ENCODE assay signal across 8 cellular contexts in the genomic region with DNA sequence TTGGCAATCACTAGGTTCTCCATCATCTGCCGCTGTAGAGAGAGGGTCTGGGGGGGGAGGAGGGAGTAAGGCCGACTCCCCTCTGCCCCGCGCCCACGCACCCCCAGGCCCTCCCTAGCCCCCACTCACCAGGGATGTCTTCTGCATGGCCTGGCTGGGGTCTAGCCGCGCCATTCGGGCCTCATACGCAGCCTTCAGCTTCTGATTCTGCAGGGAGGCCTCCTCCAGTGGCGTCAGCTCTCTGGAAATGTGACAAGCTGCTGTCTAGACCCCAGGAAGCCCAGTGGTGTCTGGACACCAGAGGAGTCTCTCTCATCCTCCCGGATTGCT. TPM values are rescaled to one million over a fixed set of nuclear protein-coding genes. Genes with fewer than 3 reads are reported as not detected.
DNase-seq lines count a peak whose midpoint lies in the region; ATAC-seq, FAIRE-seq and TF ChIP-seq lines count a peak whose summit lies in the region.

No MANE protein-coding gene starts in this region.

- intact Hi-C loops in GM12878 (cut with micrococcal nuclease; ENCODE audit: unreplicated experiment), result no loop called here

- TF ChIP-seq POLR2A in GM12878 (IDR thresholded peaks at IDR 0.05; ENCODE audit: low read depth, low read length) (no peak), tibial nerve (IDR thresholded peaks at IDR 0.05) (no peak)

- H3K27me3 Mint-ChIP-seq in CD4-positive, CD25-positive, alpha-beta regulatory T cell, result no peaks in the 10 kb centered on the region

- SMC1A ChIA-PET in GM12878 (lab: Charles Lee; ENCODE audit: uncharacterized antibody, unreplicated experiment), result interaction anchor here (0.6 to 1.0 kb wide), 2 partner anchors 12 to 151 kb away, joined by 3 read pairs; no protein-coding TSS in a partner anchor

- BruUV-seq in GM12878 (replicated peaks; lab: Mats Ljungman, UMichigan), result no TSS peak

- DNase-seq in CD4-positive, CD25-positive, alpha-beta regulatory T cell, result no peak
- DNase-seq in GM12878 (ENCODE audit: low read depth, low spot score) (no peak), GM10266 (ENCODE audit: extremely low spot score) (no peak), tibial nerve (ENCODE audit: low spot score in 2 of 2) (no peak), ureter (ENCODE audit: low spot score) (no peak), islet precursor cell (no peak)

- peaks cover 7% of the 10 kb centered on the region for H3K79me2 ChIP-seq in GM12878 (ENCODE audit: control insufficient read depth, insufficient read depth, low read length)

- TF ChIP-seq CTCF in GM12878 (IDR thresholded peaks at IDR 0.05 in 2 of 3, conservative IDR thresholded peaks at IDR 0.05 in 1 of 3; ENCODE audit: control insufficient read depth in 2 of 3, extremely low read depth in 1 of 3, insufficient read depth in 1 of 3, low read depth in 3 of 3, low read length in 3 of 3) (no peak), GM10266 (IDR thresholded peaks at IDR 0.05; ENCODE audit: control insufficient read depth, insufficient read depth, low read depth, missing control alignments) (no peak), tibial nerve (IDR thresholded peaks at IDR 0.05) (no peak)

- no peak for ATAC-seq in CD4-positive, CD25-positive, alpha-beta regulatory T cell (ENCODE audit: low read depth in 2 of 2)
- ATAC-seq in GM12878, result peak; percentile 39

- POLR2A ChIA-PET in GM12878 (lab: Charles Lee), result interaction anchor here (0.7 kb wide), 1 partner anchor 79 kb away, joined by 3 read pairs; no protein-coding TSS in a partner anchor

- in situ Hi-C loops in GM12878 (cut with MboI), result no loop called here

- no peaks in the 10 kb centered on the region for H4K20me1 ChIP-seq in GM12878 (ENCODE audit: control insufficient read depth, insufficient read depth)

- peaks cover 4% of the 10 kb centered on the region for H3K36me3 Mint-ChIP-seq in CD4-positive, CD25-positive, alpha-beta regulatory T cell

- H3K9me3 ChIP-seq in CD4-positive, CD25-positive, alpha-beta regulatory T cell (ENCODE audit: control insufficient read depth in 2 of 2, low read length in 2 of 2), result no peaks in the 10 kb centered on the region
- H3K9me3 ChIP-seq in HUES64 (ENCODE audit: insufficient read depth, low read depth, low read length), result no peaks in the 10 kb centered on the region
- H3K9me3 ChIP-seq in GM12878 (replicated peaks; ENCODE audit: control insufficient read depth, insufficient read depth, low read length), result no peaks in the 10 kb centered on the region
- no peaks in the 10 kb centered on the region for H3K9me3 ChIP-seq in mesodermal cell (ENCODE audit: control insufficient read depth, low read length)
- no peaks in the 10 kb centered on the region for H3K9me3 ChIP-seq in tibial nerve

- H3K4me1 Mint-ChIP-seq in CD4-positive, CD25-positive, alpha-beta regulatory T cell, result peaks cover 0 to 8% (median 0%) of the 10 kb centered on the region in 4 donors

- H3K9me3 Mint-ChIP-seq in CD4-positive, CD25-positive, alpha-beta regulatory T cell, result peaks cover 0 to 2% (median 0%) of the 10 kb centered on the region in 7 donors

- H3K27me3 ChIP-seq in CD4-positive, CD25-positive, alpha-beta regulatory T cell (ENCODE audit: control insufficient read depth, insufficient read depth, low read length), result no peaks in the 10 kb centered on the region
- H3K27me3 ChIP-seq in HUES64 (ENCODE audit: insufficient read depth, low read length) (no peaks in the 10 kb centered on the region; the same call in 1 of the 2 replicates), GM12878 (replicated peaks in 1 of 2; ENCODE audit: control insufficient read depth in 2 of 2, insufficient read depth in 2 of 2, low read length in 1 of 2) (no peaks in the 10 kb centered on the region), tibial nerve (peaks cover 0 to 8% of the 10 kb centered on the region in 2 donors)

- H2AFZ ChIP-seq in GM12878 (ENCODE audit: control insufficient read depth, low read depth, low read length), result no peak overlapping the region; the same call in 1 of the 2 replicates

- FAIRE-seq in GM12878 (lab: Jason Lieb, UNC), result no peak

- no peak overlapping the region for H3K4me3 ChIP-seq in CD4-positive, CD25-positive, alpha-beta regulatory T cell (ENCODE audit: low read depth, low read length)
- peak overlapping the region; percentile 92 for H3K4me3 ChIP-seq in HUES64 (ENCODE audit: low read length)
- H3K4me3 ChIP-seq in GM12878, result peak overlapping the region; percentile 78
- peak overlapping the region; percentile 57 for H3K4me3 ChIP-seq in mesodermal cell (ENCODE audit: extremely low read depth, insufficient read depth, low read length, poor library complexity, severe bottlenecking)
- peak overlapping the region in 2 of 4 donors; percentile 37 to 38 for H3K4me3 ChIP-seq in tibial nerve

- TF ChIP-seq EP300 in GM12878 (IDR thresholded peaks at IDR 0.05; ENCODE audit: borderline replicate concordance in 1 of 2, control insufficient read depth in 1 of 2, low read depth in 2 of 2, low read length in 2 of 2) (no peak), tibial nerve (IDR thresholded peaks at IDR 0.05) (no peak)

- peak overlapping the region in 3 of 4 donors; percentile 19 to 72 (median 41) for H3K4me3 Mint-ChIP-seq in CD4-positive, CD25-positive, alpha-beta regulatory T cell

- no peak overlapping the region for H3K27ac Mint-ChIP-seq in CD4-positive, CD25-positive, alpha-beta regulatory T cell

- RAD21 ChIA-PET in GM12878 (lab: Charles Lee; ENCODE audit: unreplicated experiment), result no interaction called here

- peak overlapping the region; percentile 87 for H3K4me2 ChIP-seq in GM12878 (ENCODE audit: control insufficient read depth, insufficient read depth)

- 25% methylated on average over 11 of the region's 11 CpGs for WGBS in HUES64
- 55% methylated on average over 7 of the region's 11 CpGs for whole genome bisulfite sequencing in GM12878 (ENCODE audit: insufficient coverage, insufficient replicate concordance, low lambda C conversion rate, missing lambda C conversion rate)
- 27 to 28% methylated on average over 7 to 8 of the region's 11 CpGs for WGBS in mesodermal cell (ENCODE audit: insufficient coverage in 2 of 2), 2 experiments
- WGBS in tibial nerve, 2 donors, result 25 to 30% methylated on average over 4 to 10 of the region's 11 CpGs

- H3K27ac ChIP-seq in CD4-positive, CD25-positive, alpha-beta regulatory T cell (ENCODE audit: insufficient read depth, low read length, poor library complexity, severe bottlenecking), result no peak overlapping the region
- H3K27ac ChIP-seq in HUES64 (ENCODE audit: low read depth, low read length), result no peak overlapping the region
- H3K27ac ChIP-seq in GM12878 (ENCODE audit: control insufficient read depth, insufficient read depth), result peak overlapping the region; percentile 48
- no peak overlapping the region for H3K27ac ChIP-seq in mesodermal cell (ENCODE audit: low read depth, low read length, severe bottlenecking)
- H3K27ac ChIP-seq in tibial nerve, result peak overlapping the region in 1 of 4 donors; percentile 76

- no peaks in the 10 kb centered on the region for H3K36me3 ChIP-seq in CD4-positive, CD25-positive, alpha-beta regulatory T cell (ENCODE audit: control insufficient read depth, insufficient read depth, low read length)
- H3K36me3 ChIP-seq in HUES64 (ENCODE audit: insufficient read depth, low read length) (peaks cover 5% of the 10 kb centered on the region), GM12878 (ENCODE audit: control insufficient read depth in 2 of 2, insufficient read depth in 2 of 2, low read length in 1 of 2) (no peaks in the 10 kb centered on the region; a peak in 1 of 4 replicates), mesodermal cell (ENCODE audit: control insufficient read depth, insufficient read depth, low read length) (no peaks in the 10 kb centered on the region), tibial nerve (peaks cover 0 to 50% (median 0%) of the 10 kb centered on the region in 3 donors)

- H3K9ac ChIP-seq in HUES64 (ENCODE audit: low read depth, low read length) (peak overlapping the region; percentile 90), GM12878 (ENCODE audit: control insufficient read depth, insufficient read depth, low read length) (peak overlapping the region; percentile 81)

- H3K4me1 ChIP-seq in CD4-positive, CD25-positive, alpha-beta regulatory T cell (ENCODE audit: control insufficient read depth, insufficient read depth, low read length, poor library complexity, severe bottlenecking), result peaks cover 11% of the 10 kb centered on the region
- peaks cover 7% of the 10 kb centered on the region; the same call in 1 of the 2 replicates for H3K4me1 ChIP-seq in HUES64 (ENCODE audit: insufficient read depth, low read length)
- no peaks in the 10 kb centered on the region for H3K4me1 ChIP-seq in GM12878 (ENCODE audit: control insufficient read depth, insufficient read depth, low read length)
- no peaks in the 10 kb centered on the region for H3K4me1 ChIP-seq in mesodermal cell (ENCODE audit: control insufficient read depth, insufficient read depth, low read length, poor library complexity, severe bottlenecking)
- peaks cover 0 to 42% (median 11%) of the 10 kb centered on the region in 4 donors for H3K4me1 ChIP-seq in tibial nerve

- no peak for TF ChIP-seq RAD21 in GM12878 (IDR thresholded peaks at IDR 0.05; ENCODE audit: insufficient read depth, low read depth, low read length)

- CTCF ChIA-PET in GM12878 (lab: Yijun Ruan, JAX), result interaction anchor here (0.6 kb wide), 1 partner anchor 28 kb away, joined by 3 read pairs; no protein-coding TSS in a partner anchor

RNA-seq across cellular contexts. Expression of gene VPS9D1, which starts 8.3 kb away (rescaled TPM):
- total RNA-seq in CD4-positive, CD25-positive, alpha-beta regulatory T cell, result 22.0 TPM
- polyA plus RNA-seq in CD4-positive, CD25-positive, alpha-beta regulatory T cell, result under 1 TPM; 0.13 to 0.41 (median 0.34) TPM
- 3.5 TPM for polyA plus RNA-seq in HUES64 (2013, experiment 1 of 2)
- 7.5 TPM for polyA plus RNA-seq in HUES64 (2013, experiment 2 of 2)
- 1.4 and 1.6 TPM in 2 replicates for total RNA-seq in GM12878 (2013; cell fraction: nucleolus; rRNA removed)
- total RNA-seq in GM12878 (2014; rRNA removed) (1.2 and 1.4 TPM in 2 replicates), GM12878 (2014; rRNA removed; fragmentation: Illumina TruSeq; extraction: Trizol) (0.64 and 1.0 TPM in 2 replicates), GM12878 (2021) (2.7 and 3.0 TPM in 2 replicates), tibial nerve (10 to 100 TPM in 1 of 4 donors, 1 to 10 TPM in 3; 5.9 to 14.1 (median 7.0) TPM), ureter (17.7 TPM)
- polyA plus RNA-seq in GM12878 (2011; ENCODE audit: low read depth), result 1.1 TPM
- polyA plus RNA-seq in GM12878 (2011; rRNA removed) (0.35 and 0.65 TPM in 2 replicates), GM12878 (2014; fragmentation: Illumina TruSeq; extraction: Trizol) (0.06 and 1.0 TPM in 2 replicates), GM12878 (2014; fragmentation: Nextera tagmentation; extraction: Ambion mirVana) (1 to 10 TPM in 1 of 2 experiments, under 1 TPM in 1; 0.85 to 1.1 TPM), GM12878 (2014; rRNA removed) (2.8 and 4.2 TPM in 2 replicates), GM12878 (2016; fragmentation: Nextera tagmentation; extraction: Ambion mirVana) (1 to 10 TPM; 1.0 to 1.5 TPM)
- 0.94 and 1.7 TPM in 2 replicates for polyA plus RNA-seq in GM12878 (2011; cell fraction: cytosol; rRNA removed)
- 6.4 and 8.4 TPM in 2 replicates for polyA plus RNA-seq in GM12878 (2011; cell fraction: nucleus; rRNA removed)
- polyA plus RNA-seq in GM12878 (2012), result 3.2 and 3.3 TPM in 2 replicates
- polyA minus RNA-seq in GM12878 (2011; rRNA and poly(A)+ RNA removed), result 0.51 and 0.82 TPM in 2 replicates
- 0.83 and 1.3 TPM in 2 replicates for polyA minus RNA-seq in GM12878 (2011; cell fraction: cytosol; rRNA and poly(A)+ RNA removed)
- 0.48 and 1.4 TPM in 2 replicates for polyA minus RNA-seq in GM12878 (2011; cell fraction: nucleus; rRNA and poly(A)+ RNA removed)
- 8.0 TPM for polyA plus RNA-seq in mesodermal cell (2013, experiment 1 of 2)
- polyA plus RNA-seq in mesodermal cell (2013, experiment 2 of 2), result 10.1 TPM

RNA-seq across cellular contexts. Expression of gene ZNF276, which starts 8.9 kb away (rescaled TPM):
- 108 TPM for total RNA-seq in CD4-positive, CD25-positive, alpha-beta regulatory T cell
- polyA plus RNA-seq in CD4-positive, CD25-positive, alpha-beta regulatory T cell, result 10 to 100 TPM; 15.5 to 20.9 (median 19.7) TPM
- polyA plus RNA-seq in HUES64 (2013, experiment 1 of 2), result 4.1 TPM
- polyA plus RNA-seq in HUES64 (2013, experiment 2 of 2), result 7.2 TPM
- total RNA-seq in GM12878 (2013; cell fraction: nucleolus; rRNA removed), result 46.3 and 58.8 TPM in 2 replicates
- total RNA-seq in GM12878 (2014; rRNA removed) (14.2 and 15.5 TPM in 2 replicates), GM12878 (2014; rRNA removed; fragmentation: Illumina TruSeq; extraction: Trizol) (6.8 and 11.6 TPM in 2 replicates), GM12878 (2021) (18.5 and 22.3 TPM in 2 replicates), tibial nerve (100 to 1,000 TPM in 1 of 4 donors, 10 to 100 TPM in 3; 48.6 to 146 (median 68.8) TPM), ureter (44.1 TPM)
- polyA plus RNA-seq in GM12878 (2011; ENCODE audit: low read depth), result 6.4 TPM
- polyA plus RNA-seq in GM12878 (2011; rRNA removed) (6.0 and 9.4 TPM in 2 replicates), GM12878 (2014; fragmentation: Illumina TruSeq; extraction: Trizol) (5.9 and 10.3 TPM in 2 replicates), GM12878 (2014; fragmentation: Nextera tagmentation; extraction: Ambion mirVana) (under 1 TPM; 0.27 to 0.93 TPM), GM12878 (2014; rRNA removed) (22.7 and 27.1 TPM in 2 replicates), GM12878 (2016; fragmentation: Nextera tagmentation; extraction: Ambion mirVana) (1 to 10 TPM; 8.0 TPM)
- polyA plus RNA-seq in GM12878 (2011; cell fraction: cytosol; rRNA removed), result 10.4 and 17.5 TPM in 2 replicates
- 113 and 164 TPM in 2 replicates for polyA plus RNA-seq in GM12878 (2011; cell fraction: nucleus; rRNA removed)
- polyA plus RNA-seq in GM12878 (2012), result 17.1 and 19.2 TPM in 2 replicates
- polyA minus RNA-seq in GM12878 (2011; rRNA and poly(A)+ RNA removed), result 6.9 and 11.5 TPM in 2 replicates
- 3.3 and 5.6 TPM in 2 replicates for polyA minus RNA-seq in GM12878 (2011; cell fraction: cytosol; rRNA and poly(A)+ RNA removed)
- 10.9 and 17.5 TPM in 2 replicates for polyA minus RNA-seq in GM12878 (2011; cell fraction: nucleus; rRNA and poly(A)+ RNA removed)
- 13.0 TPM for polyA plus RNA-seq in mesodermal cell (2013, experiment 1 of 2)
- polyA plus RNA-seq in mesodermal cell (2013, experiment 2 of 2), result 11.3 TPM

RNA-seq across cellular contexts. Expression of gene SPATA2L, which starts 10.9 kb away (rescaled TPM):
- 15.6 TPM for total RNA-seq in CD4-positive, CD25-positive, alpha-beta regulatory T cell
- polyA plus RNA-seq in CD4-positive, CD25-positive, alpha-beta regulatory T cell, result 1 to 10 TPM; 5.6 to 8.8 (median 8.1) TPM
- polyA plus RNA-seq in HUES64 (2013, experiment 1 of 2), result 5.8 TPM
- polyA plus RNA-seq in HUES64 (2013, experiment 2 of 2), result 5.8 TPM
- 13.1 and 19.3 TPM in 2 replicates for total RNA-seq in GM12878 (2013; cell fraction: nucleolus; rRNA removed)
- total RNA-seq in GM12878 (2014; rRNA removed), result 4.9 and 6.9 TPM in 2 replicates
- 0.78 and 1.0 TPM in 2 replicates for total RNA-seq in GM12878 (2014; rRNA removed; fragmentation: Illumina TruSeq; extraction: Trizol)
- 6.9 and 7.8 TPM in 2 replicates for total RNA-seq in GM12878 (2021)
- polyA plus RNA-seq in GM12878 (2011; ENCODE audit: low read depth), result 0.71 TPM
- polyA plus RNA-seq in GM12878 (2011; rRNA removed), result 1.2 and 2.3 TPM in 2 replicates
- 4.6 and 6.8 TPM in 2 replicates for polyA plus RNA-seq in GM12878 (2011; cell fraction: cytosol; rRNA removed)
- polyA plus RNA-seq in GM12878 (2011; cell fraction: nucleus; rRNA removed), result 12.6 and 15.8 TPM in 2 replicates
- polyA plus RNA-seq in GM12878 (2012), result 5.0 and 6.2 TPM in 2 replicates
- polyA plus RNA-seq in GM12878 (2014; fragmentation: Illumina TruSeq; extraction: Trizol), result 0.24 TPM in 1 of 2 replicates, not detected in the other
- polyA plus RNA-seq in GM12878 (2014; fragmentation: Nextera tagmentation; extraction: Ambion mirVana), result under 1 TPM in 1 of 2 experiments, not detected in 1; 0.20 TPM
- polyA plus RNA-seq in GM12878 (2014; rRNA removed), result 4.7 and 6.0 TPM in 2 replicates
- polyA plus RNA-seq in GM12878 (2016; fragmentation: Nextera tagmentation; extraction: Ambion mirVana), result 1 to 10 TPM; 3.9 to 5.9 TPM
- 0.73 and 3.6 TPM in 2 replicates for polyA minus RNA-seq in GM12878 (2011; rRNA and poly(A)+ RNA removed)
- polyA minus RNA-seq in GM12878 (2011; cell fraction: cytosol; rRNA and poly(A)+ RNA removed), result 3.3 and 3.7 TPM in 2 replicates
- polyA minus RNA-seq in GM12878 (2011; cell fraction: nucleus; rRNA and poly(A)+ RNA removed), result 4.5 and 8.3 TPM in 2 replicates
- polyA plus RNA-seq in mesodermal cell (2013, experiment 1 of 2), result 7.3 TPM
- polyA plus RNA-seq in mesodermal cell (2013, experiment 2 of 2), result 5.8 TPM
- 10 to 100 TPM; 10.7 to 33.6 (median 16.1) TPM for total RNA-seq in tibial nerve
- 7.7 TPM for total RNA-seq in ureter

RNA-seq across cellular contexts. Expression of gene CDK10, which starts 26.0 kb away (rescaled TPM):
- 97.5 TPM for total RNA-seq in CD4-positive, CD25-positive, alpha-beta regulatory T cell
- polyA plus RNA-seq in CD4-positive, CD25-positive, alpha-beta regulatory T cell, result 10 to 100 TPM; 20.5 to 28.0 (median 22.8) TPM
- 48.4 TPM for polyA plus RNA-seq in HUES64 (2013, experiment 1 of 2)
- polyA plus RNA-seq in HUES64 (2013, experiment 2 of 2), result 54.0 TPM
- 80.3 and 89.1 TPM in 2 replicates for total RNA-seq in GM12878 (2013; cell fraction: nucleolus; rRNA removed)
- total RNA-seq in GM12878 (2014; rRNA removed) (31.8 and 41.9 TPM in 2 replicates), GM12878 (2014; rRNA removed; fragmentation: Illumina TruSeq; extraction: Trizol) (20.8 and 23.5 TPM in 2 replicates), GM12878 (2021) (45.3 and 58.7 TPM in 2 replicates), tibial nerve (10 to 100 TPM; 32.6 to 93.6 (median 65.7) TPM), ureter (89.8 TPM)
- polyA plus RNA-seq in GM12878 (2011; ENCODE audit: low read depth), result 15.0 TPM
- polyA plus RNA-seq in GM12878 (2011; rRNA removed) (22.1 and 30.1 TPM in 2 replicates), GM12878 (2014; fragmentation: Illumina TruSeq; extraction: Trizol) (12.1 and 26.5 TPM in 2 replicates), GM12878 (2014; fragmentation: Nextera tagmentation; extraction: Ambion mirVana) (1 to 10 TPM; 1.5 to 2.5 TPM), GM12878 (2014; rRNA removed) (56.8 and 58.6 TPM in 2 replicates), GM12878 (2016; fragmentation: Nextera tagmentation; extraction: Ambion mirVana) (10 to 100 TPM; 54.1 to 55.6 TPM)
- 29.8 and 38.2 TPM in 2 replicates for polyA plus RNA-seq in GM12878 (2011; cell fraction: cytosol; rRNA removed)
- polyA plus RNA-seq in GM12878 (2011; cell fraction: nucleus; rRNA removed), result 306 and 334 TPM in 2 replicates
- 38.8 and 67.0 TPM in 2 replicates for polyA plus RNA-seq in GM12878 (2012)
- 15.4 and 20.6 TPM in 2 replicates for polyA minus RNA-seq in GM12878 (2011; rRNA and poly(A)+ RNA removed)
- 6.1 and 9.0 TPM in 2 replicates for polyA minus RNA-seq in GM12878 (2011; cell fraction: cytosol; rRNA and poly(A)+ RNA removed)
- 22.2 and 33.6 TPM in 2 replicates for polyA minus RNA-seq in GM12878 (2011; cell fraction: nucleus; rRNA and poly(A)+ RNA removed)
- polyA plus RNA-seq in mesodermal cell (2013, experiment 1 of 2), result 74.6 TPM
- polyA plus RNA-seq in mesodermal cell (2013, experiment 2 of 2), result 50.6 TPM

RNA-seq across cellular contexts. Expression of gene SPATA33, which starts 54.8 kb away (rescaled TPM):
- total RNA-seq in CD4-positive, CD25-positive, alpha-beta regulatory T cell, result 7.1 TPM
- polyA plus RNA-seq in CD4-positive, CD25-positive, alpha-beta regulatory T cell, result 1 to 10 TPM; 2.0 to 4.4 (median 3.0) TPM
- 14.7 TPM for polyA plus RNA-seq in HUES64 (2013, experiment 1 of 2)
- polyA plus RNA-seq in HUES64 (2013, experiment 2 of 2), result 18.6 TPM
- total RNA-seq in GM12878 (2013; cell fraction: nucleolus; rRNA removed), result 7.8 and 9.2 TPM in 2 replicates
- 5.1 and 6.9 TPM in 2 replicates for total RNA-seq in GM12878 (2014; rRNA removed)
- 5.6 and 7.1 TPM in 2 replicates for total RNA-seq in GM12878 (2014; rRNA removed; fragmentation: Illumina TruSeq; extraction: Trizol)
- 11.1 and 12.1 TPM in 2 replicates for total RNA-seq in GM12878 (2021)
- polyA plus RNA-seq in GM12878 (2011; ENCODE audit: low read depth), result 1.7 TPM
- 2.4 and 3.4 TPM in 2 replicates for polyA plus RNA-seq in GM12878 (2011; rRNA removed)
- 3.1 and 3.8 TPM in 2 replicates for polyA plus RNA-seq in GM12878 (2011; cell fraction: cytosol; rRNA removed)
- 7.6 and 9.4 TPM in 2 replicates for polyA plus RNA-seq in GM12878 (2011; cell fraction: nucleus; rRNA removed)
- polyA plus RNA-seq in GM12878 (2012), result 2.9 and 6.0 TPM in 2 replicates
- polyA plus RNA-seq in GM12878 (2014; fragmentation: Illumina TruSeq; extraction: Trizol), result 4.9 and 8.3 TPM in 2 replicates
- 1 to 10 TPM; 1.1 to 2.9 TPM for polyA plus RNA-seq in GM12878 (2014; fragmentation: Nextera tagmentation; extraction: Ambion mirVana)
- 8.1 and 10.9 TPM in 2 replicates for polyA plus RNA-seq in GM12878 (2014; rRNA removed)
- polyA plus RNA-seq in GM12878 (2016; fragmentation: Nextera tagmentation; extraction: Ambion mirVana), result 10 to 100 TPM; 15.7 to 15.8 TPM
- polyA minus RNA-seq in GM12878 (2011; rRNA and poly(A)+ RNA removed), result 2.6 and 3.4 TPM in 2 replicates
- polyA minus RNA-seq in GM12878 (2011; cell fraction: cytosol; rRNA and poly(A)+ RNA removed), result 0.94 and 2.3 TPM in 2 replicates
- 2.2 and 4.1 TPM in 2 replicates for polyA minus RNA-seq in GM12878 (2011; cell fraction: nucleus; rRNA and poly(A)+ RNA removed)
- 11.8 TPM for polyA plus RNA-seq in mesodermal cell (2013, experiment 1 of 2)
- 8.7 TPM for polyA plus RNA-seq in mesodermal cell (2013, experiment 2 of 2)
- total RNA-seq in tibial nerve, result 1 to 10 TPM; 4.8 to 9.0 (median 7.2) TPM
- 7.4 TPM for total RNA-seq in ureter
